In genomic region chr1:113759341-113760101, GRCh38 we compare ENCODE assay signal across 8 cellular contexts. TPM values are rescaled to one million over a fixed set of nuclear protein-coding genes. Genes with fewer than 3 reads are reported as not detected.
A peak's percentile ranks its signal among the peaks of the same experiment; 100 is the strongest.
DNase-seq lines count a peak whose midpoint lies in the region; ATAC-seq and TF ChIP-seq lines count a peak whose summit lies in the region.

PHTF1 (minus strand) TSS chr1:113759486; CDS start chr1:113758703, 783 bp downstream.

- DNase-seq in AG09309 (ENCODE audit: low read depth) (no peak), NCI-H2227 (lab: John Stamatoyannopoulos, UW; ENCODE audit: unreplicated experiment) (peak; percentile 85), cerebellum (ENCODE audit: low spot score) (peak; percentile 77), kidney epithelial cell (ENCODE audit: low read depth) (peak; percentile 41)
- peak; percentile 76 for DNase-seq in stimulated activated CD4-positive, alpha-beta T cell treated with anti-CD3 and anti-CD28 coated beads, Interleukin-15, amount 100 ng/mL, for 24 hours

- TF ChIP-seq CTCF in AG09309 (IDR thresholded peaks at IDR 0.05; ENCODE audit: control insufficient read depth, insufficient read depth, low read depth, low read length, missing control alignments), result no peak
- no peak for TF ChIP-seq CTCF in kidney epithelial cell (IDR thresholded peaks at IDR 0.05; ENCODE audit: insufficient read depth, low read length, poor library complexity, severe bottlenecking)

- H3K27me3 ChIP-seq in kidney epithelial cell (ENCODE audit: control insufficient read depth, insufficient read depth, low read length), result no peaks in the 10 kb centered on the region

- ATAC-seq in GM18907 (IDR thresholded peaks at IDR 0.05; ENCODE audit: unreplicated experiment) (peak; percentile 90), HG03135 (IDR thresholded peaks at IDR 0.05; ENCODE audit: unreplicated experiment) (peak; percentile 85)
- peak; percentile 84 to 87 for ATAC-seq in activated CD4-positive, CD25-positive, alpha-beta regulatory T cell treated with anti-CD3 and anti-CD28 coated beads, Interleukin-2, amount 50 U/mL, for 24 hours

- H3K36me3 ChIP-seq in kidney epithelial cell (ENCODE audit: control insufficient read depth, insufficient read depth, low read length), result no peaks in the 10 kb centered on the region

- H3K4me3 ChIP-seq in AG09309 (ENCODE audit: control insufficient read depth, low read depth, low read length), result peak within 1 kb of the TSS; percentile 69
- peak within 1 kb of the TSS; percentile 75 for H3K4me3 ChIP-seq in kidney epithelial cell (ENCODE audit: low read depth, low read length)

RNA-seq across cellular contexts. Expression of gene PHTF1, which starts in this region (rescaled TPM):
- total RNA-seq in cerebellum, result 48.9 TPM
- total RNA-seq in kidney epithelial cell, result 22.5 and 33.1 TPM in 2 replicates
